Comparison of ENCODE assay signal across 1 cellular context in the genomic region with DNA sequence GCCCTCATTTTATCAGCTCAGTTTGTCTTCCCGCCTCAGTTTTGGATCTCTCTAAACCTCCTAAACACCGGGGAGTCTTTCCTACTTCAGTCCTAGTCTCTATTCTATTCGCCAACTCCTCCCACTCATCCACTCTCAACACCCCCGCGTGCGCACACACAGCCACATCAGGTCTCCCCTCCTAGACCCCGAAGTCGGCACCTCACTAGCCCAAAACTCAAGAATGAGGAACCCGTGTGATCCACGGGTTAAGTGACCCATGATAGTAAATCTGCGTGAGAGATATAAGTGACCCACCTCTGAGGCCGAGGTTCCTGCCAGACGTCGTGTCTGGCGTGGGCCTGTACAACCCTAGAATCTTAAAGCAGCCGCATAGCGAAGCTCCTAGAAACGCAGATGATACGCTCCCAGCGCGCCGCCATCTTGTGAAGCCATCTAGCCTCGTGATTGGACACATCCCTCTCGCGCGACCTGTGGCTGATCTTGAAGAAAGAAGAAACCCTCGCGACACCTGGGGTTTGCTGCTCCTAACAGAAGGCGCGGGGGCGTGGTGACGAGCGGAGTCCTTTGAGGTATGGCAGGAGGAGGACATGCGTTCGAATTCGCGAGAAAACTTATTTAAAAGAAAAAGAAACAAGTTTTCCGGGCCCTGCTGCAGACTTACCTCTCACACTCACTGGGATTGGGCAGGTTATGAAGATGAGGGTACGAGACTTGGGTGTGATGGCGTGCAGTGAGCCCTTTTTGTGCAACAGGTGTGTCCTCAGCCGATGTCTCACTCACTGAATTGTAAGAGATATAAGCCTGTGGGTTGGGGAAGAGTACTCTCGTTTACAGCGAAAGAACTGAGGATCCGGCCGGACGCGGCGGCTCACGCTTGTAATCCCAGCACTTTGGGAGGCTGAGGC.
A peak's percentile ranks its signal among the peaks of the same experiment; 100 is the strongest.
TF ChIP-seq lines count a peak whose summit lies in the region.

A gene with protein sequence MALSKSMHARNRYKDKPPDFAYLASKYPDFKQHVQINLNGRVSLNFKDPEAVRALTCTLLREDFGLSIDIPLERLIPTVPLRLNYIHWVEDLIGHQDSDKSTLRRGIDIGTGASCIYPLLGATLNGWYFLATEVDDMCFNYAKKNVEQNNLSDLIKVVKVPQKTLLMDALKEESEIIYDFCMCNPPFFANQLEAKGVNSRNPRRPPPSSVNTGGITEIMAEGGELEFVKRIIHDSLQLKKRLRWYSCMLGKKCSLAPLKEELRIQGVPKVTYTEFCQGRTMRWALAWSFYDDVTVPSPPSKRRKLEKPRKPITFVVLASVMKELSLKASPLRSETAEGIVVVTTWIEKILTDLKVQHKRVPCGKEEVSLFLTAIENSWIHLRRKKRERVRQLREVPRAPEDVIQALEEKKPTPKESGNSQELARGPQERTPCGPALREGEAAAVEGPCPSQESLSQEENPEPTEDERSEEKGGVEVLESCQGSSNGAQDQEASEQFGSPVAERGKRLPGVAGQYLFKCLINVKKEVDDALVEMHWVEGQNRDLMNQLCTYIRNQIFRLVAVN (minus strand): TSS at position 427 of the 908 bp plus-strand sequence. CDS start 9,557 bp downstream, outside the sequence.

TF ChIP-seq in HepG2, 621 proteins besides CTCF, POLR2A, EP300 and RAD21 (continues in another document):
- peak; percentile 53; the same call in 1 of the 2 replicates for TF ChIP-seq CBFB (CRISPR knock-in tag; IDR thresholded peaks at IDR 0.05)
- peak; percentile 76; the same call in 2 of the 3 replicates for TF ChIP-seq MXI1 (IDR thresholded peaks at IDR 0.05; ENCODE audit: borderline replicate concordance, low read depth, low read length)
- TF ChIP-seq ZSCAN9 (CRISPR knock-in tag; IDR thresholded peaks at IDR 0.05; ENCODE audit: borderline replicate concordance), result 0 out of 2 replicates have a peak, but pooled peaks have one; percentile 33
- TF ChIP-seq RXRA (CRISPR knock-in tag; IDR thresholded peaks at IDR 0.05), result peak; percentile 38; the same call in 1 of the 2 replicates
- TF ChIP-seq, protein P1, sequence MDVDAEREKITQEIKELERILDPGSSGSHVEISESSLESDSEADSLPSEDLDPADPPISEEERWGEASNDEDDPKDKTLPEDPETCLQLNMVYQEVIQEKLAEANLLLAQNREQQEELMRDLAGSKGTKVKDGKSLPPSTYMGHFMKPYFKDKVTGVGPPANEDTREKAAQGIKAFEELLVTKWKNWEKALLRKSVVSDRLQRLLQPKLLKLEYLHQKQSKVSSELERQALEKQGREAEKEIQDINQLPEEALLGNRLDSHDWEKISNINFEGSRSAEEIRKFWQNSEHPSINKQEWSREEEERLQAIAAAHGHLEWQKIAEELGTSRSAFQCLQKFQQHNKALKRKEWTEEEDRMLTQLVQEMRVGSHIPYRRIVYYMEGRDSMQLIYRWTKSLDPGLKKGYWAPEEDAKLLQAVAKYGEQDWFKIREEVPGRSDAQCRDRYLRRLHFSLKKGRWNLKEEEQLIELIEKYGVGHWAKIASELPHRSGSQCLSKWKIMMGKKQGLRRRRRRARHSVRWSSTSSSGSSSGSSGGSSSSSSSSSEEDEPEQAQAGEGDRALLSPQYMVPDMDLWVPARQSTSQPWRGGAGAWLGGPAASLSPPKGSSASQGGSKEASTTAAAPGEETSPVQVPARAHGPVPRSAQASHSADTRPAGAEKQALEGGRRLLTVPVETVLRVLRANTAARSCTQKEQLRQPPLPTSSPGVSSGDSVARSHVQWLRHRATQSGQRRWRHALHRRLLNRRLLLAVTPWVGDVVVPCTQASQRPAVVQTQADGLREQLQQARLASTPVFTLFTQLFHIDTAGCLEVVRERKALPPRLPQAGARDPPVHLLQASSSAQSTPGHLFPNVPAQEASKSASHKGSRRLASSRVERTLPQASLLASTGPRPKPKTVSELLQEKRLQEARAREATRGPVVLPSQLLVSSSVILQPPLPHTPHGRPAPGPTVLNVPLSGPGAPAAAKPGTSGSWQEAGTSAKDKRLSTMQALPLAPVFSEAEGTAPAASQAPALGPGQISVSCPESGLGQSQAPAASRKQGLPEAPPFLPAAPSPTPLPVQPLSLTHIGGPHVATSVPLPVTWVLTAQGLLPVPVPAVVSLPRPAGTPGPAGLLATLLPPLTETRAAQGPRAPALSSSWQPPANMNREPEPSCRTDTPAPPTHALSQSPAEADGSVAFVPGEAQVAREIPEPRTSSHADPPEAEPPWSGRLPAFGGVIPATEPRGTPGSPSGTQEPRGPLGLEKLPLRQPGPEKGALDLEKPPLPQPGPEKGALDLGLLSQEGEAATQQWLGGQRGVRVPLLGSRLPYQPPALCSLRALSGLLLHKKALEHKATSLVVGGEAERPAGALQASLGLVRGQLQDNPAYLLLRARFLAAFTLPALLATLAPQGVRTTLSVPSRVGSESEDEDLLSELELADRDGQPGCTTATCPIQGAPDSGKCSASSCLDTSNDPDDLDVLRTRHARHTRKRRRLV (CRISPR knock-in tag; IDR thresholded peaks at IDR 0.05), result 0 out of 2 replicates have a peak, but pooled peaks have one; percentile 45
- TF ChIP-seq KAT8 (CRISPR knock-in tag; IDR thresholded peaks at IDR 0.05), result peak; percentile 94
- TF ChIP-seq NFKB2 (CRISPR knock-in tag; IDR thresholded peaks at IDR 0.05; ENCODE audit: borderline replicate concordance), result peak; percentile 75; the same call in 1 of the 2 replicates
- TF ChIP-seq TBP (CRISPR knock-in tag; IDR thresholded peaks at IDR 0.05), result no peak
- TF ChIP-seq HOXA3 (CRISPR knock-in tag; IDR thresholded peaks at IDR 0.05), result peak; percentile 90
- TF ChIP-seq MIXL1 (CRISPR knock-in tag; IDR thresholded peaks at IDR 0.05), result peak; percentile 43; the same call in 1 of the 2 replicates
- no peak for TF ChIP-seq ZNF124 (CRISPR knock-in tag; IDR thresholded peaks at IDR 0.05)
- no peak for TF ChIP-seq PAWR (CRISPR knock-in tag; IDR thresholded peaks at IDR 0.05; ENCODE audit: borderline replicate concordance)
- no peak for TF ChIP-seq ZNF235 (CRISPR knock-in tag; IDR thresholded peaks at IDR 0.05; ENCODE audit: borderline replicate concordance)
- no peak; the same call in 1 of the 2 replicates for TF ChIP-seq ZNF3 (CRISPR knock-in tag; IDR thresholded peaks at IDR 0.05)
- TF ChIP-seq, protein P2, sequence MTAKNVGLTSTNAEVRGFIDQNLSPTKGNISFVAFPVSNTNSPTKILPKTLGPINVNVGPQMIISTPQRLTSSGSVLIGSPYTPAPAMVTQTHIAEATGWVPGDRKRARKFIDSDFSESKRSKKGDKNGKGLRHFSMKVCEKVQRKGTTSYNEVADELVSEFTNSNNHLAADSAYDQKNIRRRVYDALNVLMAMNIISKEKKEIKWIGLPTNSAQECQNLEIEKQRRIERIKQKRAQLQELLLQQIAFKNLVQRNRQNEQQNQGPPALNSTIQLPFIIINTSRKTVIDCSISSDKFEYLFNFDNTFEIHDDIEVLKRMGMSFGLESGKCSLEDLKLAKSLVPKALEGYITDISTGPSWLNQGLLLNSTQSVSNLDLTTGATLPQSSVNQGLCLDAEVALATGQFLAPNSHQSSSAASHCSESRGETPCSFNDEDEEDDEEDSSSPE (CRISPR knock-in tag; IDR thresholded peaks at IDR 0.05), result peak; percentile 20; the same call in 1 of the 2 replicates
- TF ChIP-seq GTF2F1 (IDR thresholded peaks at IDR 0.05; ENCODE audit: low read length), result no peak
- no peak; the same call in 1 of the 2 replicates for TF ChIP-seq ZSCAN20 (CRISPR knock-in tag; IDR thresholded peaks at IDR 0.05; ENCODE audit: borderline replicate concordance)
- peak; percentile 52; the same call in 1 of the 2 replicates for TF ChIP-seq CREM (IDR thresholded peaks at IDR 0.05)
- no peak for TF ChIP-seq CREM (CRISPR knock-in tag; IDR thresholded peaks at IDR 0.05)
- TF ChIP-seq, protein P3, sequence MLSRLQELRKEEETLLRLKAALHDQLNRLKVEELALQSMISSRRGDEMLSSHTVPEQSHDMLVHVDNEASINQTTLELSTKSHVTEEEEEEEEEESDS (CRISPR knock-in tag; IDR thresholded peaks at IDR 0.05; ENCODE audit: borderline replicate concordance), result no peak
- TF ChIP-seq ZNF607 (CRISPR knock-in tag; IDR thresholded peaks at IDR 0.05; ENCODE audit: borderline replicate concordance), result peak; percentile 69; the same call in 1 of the 2 replicates
- TF ChIP-seq, protein P4, sequence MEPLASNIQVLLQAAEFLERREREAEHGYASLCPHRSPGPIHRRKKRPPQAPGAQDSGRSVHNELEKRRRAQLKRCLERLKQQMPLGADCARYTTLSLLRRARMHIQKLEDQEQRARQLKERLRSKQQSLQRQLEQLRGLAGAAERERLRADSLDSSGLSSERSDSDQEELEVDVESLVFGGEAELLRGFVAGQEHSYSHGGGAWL (CRISPR knock-in tag; IDR thresholded peaks at IDR 0.05), result no peak
- TF ChIP-seq, protein P5, sequence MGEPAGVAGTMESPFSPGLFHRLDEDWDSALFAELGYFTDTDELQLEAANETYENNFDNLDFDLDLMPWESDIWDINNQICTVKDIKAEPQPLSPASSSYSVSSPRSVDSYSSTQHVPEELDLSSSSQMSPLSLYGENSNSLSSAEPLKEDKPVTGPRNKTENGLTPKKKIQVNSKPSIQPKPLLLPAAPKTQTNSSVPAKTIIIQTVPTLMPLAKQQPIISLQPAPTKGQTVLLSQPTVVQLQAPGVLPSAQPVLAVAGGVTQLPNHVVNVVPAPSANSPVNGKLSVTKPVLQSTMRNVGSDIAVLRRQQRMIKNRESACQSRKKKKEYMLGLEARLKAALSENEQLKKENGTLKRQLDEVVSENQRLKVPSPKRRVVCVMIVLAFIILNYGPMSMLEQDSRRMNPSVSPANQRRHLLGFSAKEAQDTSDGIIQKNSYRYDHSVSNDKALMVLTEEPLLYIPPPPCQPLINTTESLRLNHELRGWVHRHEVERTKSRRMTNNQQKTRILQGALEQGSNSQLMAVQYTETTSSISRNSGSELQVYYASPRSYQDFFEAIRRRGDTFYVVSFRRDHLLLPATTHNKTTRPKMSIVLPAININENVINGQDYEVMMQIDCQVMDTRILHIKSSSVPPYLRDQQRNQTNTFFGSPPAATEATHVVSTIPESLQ (CRISPR knock-in tag; conservative IDR thresholded peaks at IDR 0.05), result 0 out of 2 replicates have a peak, but pooled peaks have one; percentile 60
- TF ChIP-seq NCOR1 (IDR thresholded peaks at IDR 0.05; ENCODE audit: borderline replicate concordance, low read length), result no peak
- no peak for TF ChIP-seq TGIF2 (CRISPR knock-in tag; IDR thresholded peaks at IDR 0.05)
- TF ChIP-seq STAT5B (CRISPR knock-in tag; IDR thresholded peaks at IDR 0.05), result no peak
- 0 out of 2 replicates have a peak, but pooled peaks have one; percentile 18 for TF ChIP-seq MTA1 (CRISPR knock-in tag; IDR thresholded peaks at IDR 0.05; ENCODE audit: borderline replicate concordance)
- no peak for TF ChIP-seq ZNF460 (CRISPR knock-in tag; IDR thresholded peaks at IDR 0.05; ENCODE audit: borderline replicate concordance)
- TF ChIP-seq NFYC (CRISPR knock-in tag; IDR thresholded peaks at IDR 0.05), result peak; percentile 83
- TF ChIP-seq, protein P6, sequence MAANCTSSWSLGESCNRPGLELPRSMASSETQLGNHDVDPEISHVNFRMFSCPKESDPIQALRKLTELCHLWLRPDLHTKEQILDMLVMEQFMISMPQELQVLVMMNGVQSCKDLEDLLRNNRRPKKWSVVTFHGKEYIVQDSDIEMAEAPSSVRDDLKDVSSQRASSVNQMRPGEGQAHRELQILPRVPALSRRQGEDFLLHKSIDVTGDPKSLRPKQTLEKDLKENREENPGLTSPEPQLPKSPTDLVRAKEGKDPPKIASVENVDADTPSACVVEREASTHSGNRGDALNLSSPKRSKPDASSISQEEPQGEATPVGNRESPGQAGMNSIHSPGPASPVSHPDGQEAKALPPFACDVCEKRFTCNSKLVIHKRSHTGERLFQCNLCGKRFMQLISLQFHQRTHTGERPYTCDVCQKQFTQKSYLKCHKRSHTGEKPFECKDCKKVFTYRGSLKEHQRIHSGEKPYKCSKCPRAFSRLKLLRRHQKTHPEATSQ (CRISPR knock-in tag; IDR thresholded peaks at IDR 0.05; ENCODE audit: borderline replicate concordance), result peak; percentile 81; the same call in 1 of the 2 replicates
- TF ChIP-seq SOX6 (IDR thresholded peaks at IDR 0.05), result no peak
- peak; percentile 55 for TF ChIP-seq SOX6 (CRISPR knock-in tag; IDR thresholded peaks at IDR 0.05)
- TF ChIP-seq, protein P7, sequence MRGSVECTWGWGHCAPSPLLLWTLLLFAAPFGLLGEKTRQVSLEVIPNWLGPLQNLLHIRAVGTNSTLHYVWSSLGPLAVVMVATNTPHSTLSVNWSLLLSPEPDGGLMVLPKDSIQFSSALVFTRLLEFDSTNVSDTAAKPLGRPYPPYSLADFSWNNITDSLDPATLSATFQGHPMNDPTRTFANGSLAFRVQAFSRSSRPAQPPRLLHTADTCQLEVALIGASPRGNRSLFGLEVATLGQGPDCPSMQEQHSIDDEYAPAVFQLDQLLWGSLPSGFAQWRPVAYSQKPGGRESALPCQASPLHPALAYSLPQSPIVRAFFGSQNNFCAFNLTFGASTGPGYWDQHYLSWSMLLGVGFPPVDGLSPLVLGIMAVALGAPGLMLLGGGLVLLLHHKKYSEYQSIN (CRISPR knock-in tag; IDR thresholded peaks at IDR 0.05; ENCODE audit: borderline replicate concordance), result no peak
- peak; percentile 73; the same call in 1 of the 2 replicates for TF ChIP-seq ZNF792 (CRISPR knock-in tag; IDR thresholded peaks at IDR 0.05)
- TF ChIP-seq ZSCAN12 (CRISPR knock-in tag; IDR thresholded peaks at IDR 0.05), result no peak
- TF ChIP-seq ZBTB3 (CRISPR knock-in tag; IDR thresholded peaks at IDR 0.05; ENCODE audit: borderline replicate concordance, low read depth), result no peak
- TF ChIP-seq GATAD2A (CRISPR knock-in tag; IDR thresholded peaks at IDR 0.05), result peak; percentile 43; the same call in 1 of the 2 replicates
- TF ChIP-seq, protein P8, sequence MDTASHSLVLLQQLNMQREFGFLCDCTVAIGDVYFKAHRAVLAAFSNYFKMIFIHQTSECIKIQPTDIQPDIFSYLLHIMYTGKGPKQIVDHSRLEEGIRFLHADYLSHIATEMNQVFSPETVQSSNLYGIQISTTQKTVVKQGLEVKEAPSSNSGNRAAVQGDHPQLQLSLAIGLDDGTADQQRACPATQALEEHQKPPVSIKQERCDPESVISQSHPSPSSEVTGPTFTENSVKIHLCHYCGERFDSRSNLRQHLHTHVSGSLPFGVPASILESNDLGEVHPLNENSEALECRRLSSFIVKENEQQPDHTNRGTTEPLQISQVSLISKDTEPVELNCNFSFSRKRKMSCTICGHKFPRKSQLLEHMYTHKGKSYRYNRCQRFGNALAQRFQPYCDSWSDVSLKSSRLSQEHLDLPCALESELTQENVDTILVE (CRISPR knock-in tag; IDR thresholded peaks at IDR 0.05), result peak; percentile 40; the same call in 1 of the 2 replicates
- TF ChIP-seq ARNT2 (CRISPR knock-in tag; IDR thresholded peaks at IDR 0.05; ENCODE audit: low read depth), result peak; percentile 68; the same call in 1 of the 2 replicates
